Comparison of ENCODE assay signal across 9 cellular contexts in genomic region chr21:31347435-31348032, GRCh38. TPM values are rescaled to one million over a fixed set of nuclear protein-coding genes. Genes with fewer than 3 reads are reported as not detected.
DNase-seq lines count a peak whose midpoint lies in the region; ATAC-seq and TF ChIP-seq lines count a peak whose summit lies in the region.
"Had no signal": no experiment of that assay in that cellular context is flagged by ENCODE, and none has a peak within 500 bp of the region (broad histone marks: within the 10 kb centered on the region; RNA-seq: fewer than 3 reads in every experiment).

No MANE protein-coding gene starts in this region.

- ATAC-seq in GM18909 (IDR thresholded peaks at IDR 0.05; ENCODE audit: poor library complexity, unreplicated experiment) = no peak

- DNase-seq in SHP77 (lab: John Stamatoyannopoulos, UW) (peak; percentile 29 to 46), SHP77 treated with DMSO at 0.1 percent for 48 hours (lab: John Stamatoyannopoulos, UW) (no peak), fibroblast of gingiva (ENCODE audit: low read depth) (peak; percentile 22), testis (no peak), SIG-M5 treated with dmso at 0.1 percent for 504 hours (lab: John Stamatoyannopoulos, UW; ENCODE audit: unreplicated experiment) (no peak), MV-4-11 (lab: John Stamatoyannopoulos, UW) (no peak)

- H3K27ac ChIP-seq in OCI-LY3 (ENCODE audit: low read length) (no peak overlapping the region), testis (no peak overlapping the region)
- H3K27ac ChIP-seq: epithelial cell of prostate had no signal

- TF ChIP-seq CTCF in OCI-LY3 (IDR thresholded peaks at IDR 0.05; ENCODE audit: low read depth, low read length) (peak; percentile 57), testis (IDR thresholded peaks at IDR 0.05) (peak in 2 of 3 experiments; percentile 25 to 47)

- no peak overlapping the region for H3K9ac ChIP-seq in OCI-LY3 (ENCODE audit: low read length)

- no peaks in the 10 kb centered on the region for H3K9me3 ChIP-seq in OCI-LY3 (ENCODE audit: insufficient read depth, low read length)
- no peaks in the 10 kb centered on the region for H3K9me3 ChIP-seq in testis

- H3K4me3 ChIP-seq in OCI-LY3 (ENCODE audit: low read length) (peak overlapping the region; percentile 47), testis (no peak overlapping the region)

- H3K4me1 ChIP-seq in OCI-LY3 (ENCODE audit: low read length) = no peaks in the 10 kb centered on the region; the same call in 1 of the 2 replicates
- peaks cover 6% of the 10 kb centered on the region for H3K4me1 ChIP-seq in testis

- H3K27me3 ChIP-seq in OCI-LY3 (ENCODE audit: low read depth, low read length) (no peaks in the 10 kb centered on the region), testis (no peaks in the 10 kb centered on the region)

- peak overlapping the region; percentile 48 for H3K4me2 ChIP-seq in OCI-LY3 (ENCODE audit: low read length)

- no peaks in the 10 kb centered on the region for H3K36me3 ChIP-seq in OCI-LY3 (replicated peaks; ENCODE audit: low read depth, low read length)
- H3K36me3 ChIP-seq in testis (ENCODE audit: low read depth, missing control alignments) = no peaks in the 10 kb centered on the region

- H3K79me2 ChIP-seq in OCI-LY3 (ENCODE audit: low read length) = no peaks in the 10 kb centered on the region

- no peaks in the 10 kb centered on the region for H4K20me1 ChIP-seq in OCI-LY3 (ENCODE audit: insufficient read depth, low read length)

- 68 to 81% methylated on average over 15 of the region's 15 CpGs for WGBS in testis, 2 donors

- intact Hi-C loops in testis (cut with DNase I; ENCODE audit: low total_unique reads) = no loop called here

- H2AFZ ChIP-seq in OCI-LY3 (ENCODE audit: low read depth, low read length) = no peak overlapping the region

- no peak for TF ChIP-seq POLR2A in testis (IDR thresholded peaks at IDR 0.05)

RNA-seq across cellular contexts. Expression of gene TIAM1, which starts 3.5 kb away (rescaled TPM):
- total RNA-seq in testis = 10 to 100 TPM; 34.6 to 51.6 TPM
- polyA plus RNA-seq in testis (ENCODE audit: insufficient read depth, low read depth, low replicate concordance) = 21.3 TPM

Comparison
In these comparisons a context has a peak if more than half of its experiments do, and no peak if none do; other contexts are left out.
1. DNase-seq: peak in SHP77 (2 of 2) and fibroblast of gingiva (single experiment); none in SHP77 treated with DMSO at 0.1 percent for 48 hours (single experiment), testis (single experiment), SIG-M5 treated with dmso at 0.1 percent for 504 hours (single experiment) and MV-4-11 (single experiment).